ENCODE assay signal across 27 cellular contexts in genomic region chr1:248114890-248115289, GRCh38. TPM values are rescaled to one million over a fixed set of nuclear protein-coding genes. Genes with fewer than 3 reads are reported as not detected.
A peak's percentile ranks its signal among the peaks of the same experiment; 100 is the strongest.
DNase-seq lines count a peak whose midpoint lies in the region; FAIRE-seq and TF ChIP-seq lines count a peak whose summit lies in the region.
"Had no signal": no experiment of that assay in that cellular context is flagged by ENCODE, and none has a peak within 500 bp of the region (broad histone marks: within the 10 kb centered on the region; RNA-seq: fewer than 3 reads in every experiment).

No MANE protein-coding gene starts in this region.

- peak; percentile 88 for FAIRE-seq in H54 (lab: Jason Lieb, UNC)
- FAIRE-seq: GM12892, GM19239 had no signal

- TF ChIP-seq POLR2A in H54 (IDR thresholded peaks at IDR 0.05; ENCODE audit: low read depth, low read length) = no peak

- DNase-seq in H54 (ENCODE audit: insufficient read length, low spot score) = peak; percentile 15
- DNase-seq in HT1080 (ENCODE audit: low read depth) = peak; percentile 39
- peak; percentile 65 for DNase-seq in SHP77 treated with DMSO at 0.1 percent for 48 hours (lab: John Stamatoyannopoulos, UW)
- no peak for DNase-seq in NCI-H1436 treated with DMSO at 0.1 percent for 48 hours (lab: John Stamatoyannopoulos, UW)
- DNase-seq in activated naive CD4-positive, alpha-beta T cell (lab: John Stamatoyannopoulos, UW) = no peak
- no peak for DNase-seq in effector CD4-positive, alpha-beta T cell
- DNase-seq in NCI-H526 treated with DMSO at 0.1 percent for 48 hours (lab: John Stamatoyannopoulos, UW) = no peak
- DNase-seq: BE2C; Calu3; CD8-positive, alpha-beta memory T cell; DND-41; H7; IMR-90; NCI-H1417; NCI-H1694 treated with DMSO at 0.1 percent for 48 hours; NCI-H2081; NCI-H2227 treated with DMSO at 0.1 percent for 48 hours; NCI-H69; Peyer's patch; SW 1271; T-helper 17 cell had no signal

RNA-seq across cellular contexts. Expression of gene OR2L13, which starts 19.9 kb away (rescaled TPM):
- total RNA-seq in HT1080 (2014; rRNA removed; shearing (Covaris generic)) = not detected in 2 replicates
- polyA plus RNA-seq in HT1080 (2015; cell fraction: cytosol; rRNA removed) = 0.03 TPM in 1 of 2 replicates, not detected in the other
- not detected in 2 replicates for polyA plus RNA-seq in HT1080 (2015; cell fraction: nucleus; rRNA removed)
- total RNA-seq: Calu3; CD8-positive, alpha-beta memory T cell; H7; IMR-90; NCI-H460; OCI-LY7; Peyer's patch; SJSA1 had no signal
- polyA plus RNA-seq: CD14-positive monocyte; CD8-positive, alpha-beta memory T cell; IMR-90 had no signal

RNA-seq across cellular contexts. Expression of gene OR2M5, which starts 30.1 kb away (rescaled TPM):
- not detected in 2 replicates for total RNA-seq in HT1080 (2014; rRNA removed; shearing (Covaris generic))
- not detected in 2 replicates for polyA plus RNA-seq in HT1080 (2015; cell fraction: cytosol; rRNA removed)
- not detected in 2 replicates for polyA plus RNA-seq in HT1080 (2015; cell fraction: nucleus; rRNA removed)
- total RNA-seq: Calu3; CD8-positive, alpha-beta memory T cell; H7; IMR-90; NCI-H460; OCI-LY7; Peyer's patch; SJSA1; T-helper 17 cell had no signal
- polyA plus RNA-seq: CD14-positive monocyte; CD8-positive, alpha-beta memory T cell; IMR-90 had no signal

RNA-seq across cellular contexts. Expression of gene OR2M2, which starts 59.7 kb away (rescaled TPM):
- not detected in 2 replicates for total RNA-seq in HT1080 (2014; rRNA removed; shearing (Covaris generic))
- polyA plus RNA-seq in HT1080 (2015; cell fraction: cytosol; rRNA removed) = 0.08 TPM in 1 of 2 replicates, not detected in the other
- not detected in 2 replicates for polyA plus RNA-seq in HT1080 (2015; cell fraction: nucleus; rRNA removed)
- total RNA-seq: Calu3; CD8-positive, alpha-beta memory T cell; H7; IMR-90; NCI-H460; OCI-LY7; Peyer's patch; SJSA1; T-helper 17 cell had no signal
- polyA plus RNA-seq: CD14-positive monocyte; CD8-positive, alpha-beta memory T cell; IMR-90 had no signal

Comparison
In these comparisons a context has a peak if more than half of its experiments do, and no peak if none do; other contexts are left out.
1. DNase-seq: peak in H54 (single experiment), HT1080 (single experiment) and SHP77 treated with DMSO at 0.1 percent for 48 hours (single experiment); none in NCI-H1436 treated with DMSO at 0.1 percent for 48 hours (single experiment), activated naive CD4-positive, alpha-beta T cell (0 of 4), effector CD4-positive, alpha-beta T cell (single experiment) and NCI-H526 treated with DMSO at 0.1 percent for 48 hours (single experiment).